Comparison of ENCODE assay signal across 14 cellular contexts in the genomic region with DNA sequence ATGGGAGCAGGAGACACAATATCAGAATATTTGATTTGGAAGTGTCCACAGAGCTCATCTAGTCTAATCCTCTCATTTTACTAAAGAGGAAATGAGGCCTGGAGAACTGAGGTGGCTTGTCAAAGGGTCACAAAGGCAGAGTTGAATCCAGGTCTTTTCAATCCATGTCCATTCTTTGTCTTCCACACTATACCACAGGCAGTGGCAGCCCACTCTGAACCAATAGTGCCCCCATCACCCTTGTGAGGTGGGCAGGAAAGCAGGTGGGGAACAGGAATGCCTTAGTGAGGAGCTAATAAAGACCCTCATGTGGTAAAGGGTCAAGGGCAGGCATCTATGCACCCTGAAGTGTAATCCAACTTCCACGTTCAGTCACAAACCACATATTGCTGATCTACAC.
"Had no signal": no experiment of that assay in that cellular context is flagged by ENCODE, and none has a peak within 500 bp of the region (broad histone marks: within the 10 kb centered on the region; RNA-seq: fewer than 3 reads in every experiment).

No MANE protein-coding gene starts in this region.

- H3K9me3 ChIP-seq: thoracic aorta had no signal

- H3K36me3 ChIP-seq: right atrium auricular region, stomach, thoracic aorta had no signal

- H3K4me3 ChIP-seq: hepatocyte, right atrium auricular region, stomach, thoracic aorta had no signal

- H3K4me2 ChIP-seq: hepatocyte had no signal

- ATAC-seq: effector memory CD8-positive, alpha-beta T cell; natural killer cell had no signal

- DNase-seq: effector memory CD8-positive, alpha-beta T cell; head of caudate nucleus; natural killer cell; posterior cingulate gyrus; small intestine; stimulated activated CD4-positive, alpha-beta T cell treated with anti-CD3 and anti-CD28 coated beads, Interleukin-12 subunit alpha, Interleukin-12 subunit beta, amount 100 ng/mL, for 4 hours; stimulated activated naive CD4-positive, alpha-beta T cell; stomach; substantia nigra; trophoblast cell had no signal

- H3K27me3 ChIP-seq: hepatocyte, right atrium auricular region, stomach had no signal

- H2AFZ ChIP-seq: hepatocyte had no signal

- H3K79me2 ChIP-seq: hepatocyte had no signal

- H3K27ac ChIP-seq: foreskin keratinocyte, hepatocyte, stomach, thoracic aorta had no signal
